In the genomic region with DNA sequence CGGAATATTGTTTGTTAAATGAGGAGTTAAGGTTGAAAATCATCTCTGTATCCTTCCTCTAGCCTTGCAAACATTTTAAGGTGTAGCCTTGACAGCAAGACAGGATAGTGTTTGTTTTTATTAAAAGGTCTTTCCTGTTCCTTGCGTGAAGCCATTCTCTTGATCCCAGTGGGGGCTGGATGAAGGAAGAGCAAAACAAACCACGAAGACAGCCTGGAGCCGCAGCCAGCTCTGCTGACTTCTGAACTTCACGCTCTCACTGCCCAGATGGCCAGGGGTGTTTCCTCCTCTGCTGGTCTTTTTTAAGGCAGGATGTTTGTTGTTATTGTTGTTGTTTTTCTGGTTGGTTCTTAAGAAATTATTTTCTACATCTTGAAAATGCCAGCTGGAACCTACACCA, we compare ENCODE assay signal across 1 cellular context.
TF ChIP-seq lines count a peak whose summit lies in the region.

No MANE protein-coding gene starts in this region.

TF ChIP-seq in PFSK-1, 5 proteins besides CTCF, POLR2A, EP300 and RAD21 (continued from another document):
- TF ChIP-seq FOXP2 (optimal IDR thresholded peaks at IDR 0.05; ENCODE audit: borderline replicate concordance, extremely low read depth, extremely low read length, insufficient read depth) (peak; percentile 69), TAF1 (IDR thresholded peaks at IDR 0.05; ENCODE audit: borderline replicate concordance, insufficient read depth, low read length) (no peak), SIN3A (IDR thresholded peaks at IDR 0.05; ENCODE audit: borderline replicate concordance, insufficient read depth, low read length) (no peak)
- TF ChIP-seq, protein P1, sequence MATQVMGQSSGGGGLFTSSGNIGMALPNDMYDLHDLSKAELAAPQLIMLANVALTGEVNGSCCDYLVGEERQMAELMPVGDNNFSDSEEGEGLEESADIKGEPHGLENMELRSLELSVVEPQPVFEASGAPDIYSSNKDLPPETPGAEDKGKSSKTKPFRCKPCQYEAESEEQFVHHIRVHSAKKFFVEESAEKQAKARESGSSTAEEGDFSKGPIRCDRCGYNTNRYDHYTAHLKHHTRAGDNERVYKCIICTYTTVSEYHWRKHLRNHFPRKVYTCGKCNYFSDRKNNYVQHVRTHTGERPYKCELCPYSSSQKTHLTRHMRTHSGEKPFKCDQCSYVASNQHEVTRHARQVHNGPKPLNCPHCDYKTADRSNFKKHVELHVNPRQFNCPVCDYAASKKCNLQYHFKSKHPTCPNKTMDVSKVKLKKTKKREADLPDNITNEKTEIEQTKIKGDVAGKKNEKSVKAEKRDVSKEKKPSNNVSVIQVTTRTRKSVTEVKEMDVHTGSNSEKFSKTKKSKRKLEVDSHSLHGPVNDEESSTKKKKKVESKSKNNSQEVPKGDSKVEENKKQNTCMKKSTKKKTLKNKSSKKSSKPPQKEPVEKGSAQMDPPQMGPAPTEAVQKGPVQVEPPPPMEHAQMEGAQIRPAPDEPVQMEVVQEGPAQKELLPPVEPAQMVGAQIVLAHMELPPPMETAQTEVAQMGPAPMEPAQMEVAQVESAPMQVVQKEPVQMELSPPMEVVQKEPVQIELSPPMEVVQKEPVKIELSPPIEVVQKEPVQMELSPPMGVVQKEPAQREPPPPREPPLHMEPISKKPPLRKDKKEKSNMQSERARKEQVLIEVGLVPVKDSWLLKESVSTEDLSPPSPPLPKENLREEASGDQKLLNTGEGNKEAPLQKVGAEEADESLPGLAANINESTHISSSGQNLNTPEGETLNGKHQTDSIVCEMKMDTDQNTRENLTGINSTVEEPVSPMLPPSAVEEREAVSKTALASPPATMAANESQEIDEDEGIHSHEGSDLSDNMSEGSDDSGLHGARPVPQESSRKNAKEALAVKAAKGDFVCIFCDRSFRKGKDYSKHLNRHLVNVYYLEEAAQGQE (IDR thresholded peaks at IDR 0.05; ENCODE audit: insufficient read depth in 1 of 2, low read depth in 2 of 2, low read length in 2 of 2) = no peak
